Comparison of ENCODE assay signal across 8 cellular contexts in genomic region chr11:65116370-65117205, GRCh38. TPM values are rescaled to one million over a fixed set of nuclear protein-coding genes. Genes with fewer than 3 reads are reported as not detected.
DNase-seq lines count a peak whose midpoint lies in the region; ATAC-seq and TF ChIP-seq lines count a peak whose summit lies in the region.

No MANE protein-coding gene starts in this region.

- H3K27ac ChIP-seq in HEK293 (ENCODE audit: extremely low read depth, low read depth, low read length) (peak overlapping the region; percentile 78), brain microvascular endothelial cell (peak overlapping the region; percentile 85), left lung (peak overlapping the region; percentile 81 to 93)

- TF ChIP-seq CTCF in HEK293 (tag by site-specific recombination; IDR thresholded peaks at IDR 0.05), result no peak
- no peak for TF ChIP-seq CTCF in brain microvascular endothelial cell (IDR thresholded peaks at IDR 0.05; ENCODE audit: low read depth, low read length, missing control alignments)
- TF ChIP-seq CTCF in left lung (IDR thresholded peaks at IDR 0.05), result no peak

- DNase-seq in AG08395 (ENCODE audit: low spot score) (peak; percentile 28), T-cell (peak in 32 of 34 experiments; percentile 37 to 71 (median 62)), brain microvascular endothelial cell (no peak), left lung (peak in 1 of 2 donors; percentile 85), NK-92 (lab: John Stamatoyannopoulos, UW; ENCODE audit: unreplicated experiment) (no peak), UCSD-AML1 (lab: John Stamatoyannopoulos, UW; ENCODE audit: unreplicated experiment) (no peak)
- DNase-seq in stimulated activated CD4-positive, alpha-beta T cell treated with anti-CD3 and anti-CD28 coated beads, TNF-alpha, amount 100 ng/mL, for 48 hours (ENCODE audit: low read depth in 3 of 3), result peak in 2 of 3 donors; percentile 55 to 63

- no peaks in the 10 kb centered on the region for H3K9me3 Mint-ChIP-seq in T-cell

- H3K36me3 ChIP-seq in HEK293 (ENCODE audit: control insufficient read depth in 2 of 2, insufficient read depth in 1 of 2, low read length in 2 of 2) (peaks cover 3 to 62% of the 10 kb centered on the region in 2 experiments; a peak in 2 of 3 replicates), brain microvascular endothelial cell (replicated peaks) (peaks cover 38% of the 10 kb centered on the region), left lung (peaks cover 0 to 45% of the 10 kb centered on the region in 2 donors)

- CTCF ChIA-PET in HEK293 (lab: Yijun Ruan, JAX) (interaction anchor here (0.9 to 2.9 kb wide), 6 partner anchors 9 to 270 kb away, joined by 4 to 11 read pairs (median 5); partner anchors contain the start of gene CAPN1), T-cell (lab: Charles Lee) (no interaction called here)

- intact Hi-C loops in left lung (cut with DNase I), result no loop called here

- H3K9me3 ChIP-seq in HEK293 (ENCODE audit: control insufficient read depth, insufficient read depth, low read depth, low read length) (no peaks in the 10 kb centered on the region), left lung (no peaks in the 10 kb centered on the region)

- H3K4me1 ChIP-seq in HEK293 (ENCODE audit: control insufficient read depth, insufficient read depth, low read length) (peaks cover 6% of the 10 kb centered on the region), left lung (peaks cover 27 to 70% of the 10 kb centered on the region in 2 donors)

- H3K27me3 ChIP-seq in brain microvascular endothelial cell (replicated peaks), result no peaks in the 10 kb centered on the region
- peaks cover 0 to 15% of the 10 kb centered on the region in 2 donors for H3K27me3 ChIP-seq in left lung

- in situ Hi-C loops in brain microvascular endothelial cell (cut with HindIII; ENCODE audit: low pct_ligation_motif_present, low sequenced_read_pairs), result no loop called here

- H3K4me1 Mint-ChIP-seq in T-cell, result peaks cover 38 to 69% (median 61%) of the 10 kb centered on the region in 3 donors

- H3K27me3 Mint-ChIP-seq in T-cell, result no peaks in the 10 kb centered on the region

- POLR2A ChIA-PET in HEK293 (lab: Yijun Ruan, JAX), result interaction anchor here (1.1 to 1.8 kb wide), 8 partner anchors 14 to 338 kb away, joined by 3 to 8 read pairs (median 4); partner anchors contain the start of genes CAPN1, SF1 and VPS51
- POLR2A ChIA-PET in T-cell (lab: Charles Lee), result interaction anchor here in 1 of 2 donors (1.7 kb wide), 1 partner anchor 19 kb away, joined by 4 read pairs; no protein-coding TSS in a partner anchor

- peak; percentile 10 to 21 (median 14) for ATAC-seq in T-cell (replicated peaks in 1 of 4)
- ATAC-seq in left lung, result peak; percentile 11

- peak overlapping the region; percentile 90 to 92 for H3K27ac Mint-ChIP-seq in T-cell

- peaks cover 29% of the 10 kb centered on the region for H3K36me3 Mint-ChIP-seq in T-cell

- H3K4me3 Mint-ChIP-seq in T-cell, result peak overlapping the region; percentile 86 to 87 (median 86)

- H3K4me3 ChIP-seq in HEK293 (ENCODE audit: low read depth, low read length) (peak overlapping the region; percentile 67), brain microvascular endothelial cell (ENCODE audit: low read depth, low read length) (peak overlapping the region; percentile 87), left lung (peak overlapping the region; percentile 90 to 92)

TF ChIP-seq in HEK293, 187 proteins besides CTCF, POLR2A, EP300 and RAD21 (continues in another document):
- TF ChIP-seq HIC1 (tag by site-specific recombination; IDR thresholded peaks at IDR 0.05), result peak; percentile 64; the same call in 1 of the 2 replicates
- TF ChIP-seq REPIN1 (tag by site-specific recombination; IDR thresholded peaks at IDR 0.05; ENCODE audit: low read depth), result no peak
- peak; percentile 92 for TF ChIP-seq ZBTB26 (tag by site-specific recombination; optimal IDR thresholded peaks at IDR 0.05)
- no peak for TF ChIP-seq MZF1 (tag by site-specific recombination; IDR thresholded peaks at IDR 0.05; ENCODE audit: borderline replicate concordance)
- peak; percentile 32; the same call in 1 of the 2 replicates for TF ChIP-seq EGR2 (tag by site-specific recombination; IDR thresholded peaks at IDR 0.05; ENCODE audit: low read depth)
- no peak for TF ChIP-seq ZNF830 (tag by site-specific recombination; IDR thresholded peaks at IDR 0.05; ENCODE audit: low read depth)
- TF ChIP-seq PBX3 (CRISPR knock-in tag; IDR thresholded peaks at IDR 0.05), result no peak
- no peak for TF ChIP-seq ZFP69B (tag by site-specific recombination; IDR thresholded peaks at IDR 0.05)
- TF ChIP-seq ZNF146 (tag by site-specific recombination; IDR thresholded peaks at IDR 0.05), result no peak
- no peak for TF ChIP-seq ZSCAN30 (tag by site-specific recombination; IDR thresholded peaks at IDR 0.05)
- no peak for TF ChIP-seq ZNF133 (tag by site-specific recombination; IDR thresholded peaks at IDR 0.05)
- TF ChIP-seq ZNF513 (tag by site-specific recombination; IDR thresholded peaks at IDR 0.05), result no peak
- TF ChIP-seq ZNF629 (tag by site-specific recombination; IDR thresholded peaks at IDR 0.05), result no peak
- TF ChIP-seq GLI4 (tag by site-specific recombination; IDR thresholded peaks at IDR 0.05), result no peak
- no peak for TF ChIP-seq ZNF704 (tag by site-specific recombination; IDR thresholded peaks at IDR 0.05)
- TF ChIP-seq GFI1B (tag by site-specific recombination; IDR thresholded peaks at IDR 0.05), result no peak
- no peak for TF ChIP-seq OSR2 (tag by site-specific recombination; IDR thresholded peaks at IDR 0.05)
- TF ChIP-seq ZXDB (tag by site-specific recombination; IDR thresholded peaks at IDR 0.05), result peak; percentile 59
- no peak for TF ChIP-seq ZNF792 (tag by site-specific recombination; IDR thresholded peaks at IDR 0.05)

RNA-seq across cellular contexts. Expression of gene ZNHIT2, which starts 0.9 kb away (rescaled TPM):
- 10 to 100 TPM in 3 of 5 donors, 1 to 10 TPM in 2; 7.0 to 20.4 (median 18.1) TPM for total RNA-seq in T-cell
- 10 to 100 TPM in 1 of 2 donors, 1 to 10 TPM in 1; 8.0 to 10.6 TPM for total RNA-seq in left lung

RNA-seq across cellular contexts. Expression of gene TM7SF2, which starts 4.9 kb away (rescaled TPM):
- total RNA-seq in T-cell (10 to 100 TPM; 23.7 to 34.2 (median 28.6) TPM), left lung (10 to 100 TPM; 37.1 to 41.0 TPM)

RNA-seq across cellular contexts. Expression of gene FAU, which starts 5.3 kb away (rescaled TPM):
- 1,000 to 10,000 TPM; 1,477 to 1,924 (median 1,724) TPM for total RNA-seq in T-cell
- total RNA-seq in left lung, result 100 to 1,000 TPM; 621 to 685 TPM

RNA-seq across cellular contexts. Expression of gene MRPL49, which starts 5.5 kb away (rescaled TPM):
- total RNA-seq in T-cell, result 10 to 100 TPM; 48.3 to 58.8 (median 55.1) TPM
- total RNA-seq in left lung, result 10 to 100 TPM; 46.8 to 47.2 TPM

RNA-seq across cellular contexts. Expression of gene SYVN1, which starts 17.7 kb away (rescaled TPM):
- 10 to 100 TPM; 63.8 to 77.7 (median 68.8) TPM for total RNA-seq in T-cell
- total RNA-seq in left lung, result 10 to 100 TPM; 63.5 to 74.5 TPM

Comparison
In these comparisons a context has a peak if more than half of its experiments do, and no peak if none do; other contexts are left out.
1. DNase-seq: peak in AG08395 (single experiment), T-cell (32 of 34) and stimulated activated CD4-positive, alpha-beta T cell treated with anti-CD3 and anti-CD28 coated beads, TNF-alpha, amount 100 ng/mL, for 48 hours (2 of 3); none in brain microvascular endothelial cell (single experiment), NK-92 (single experiment) and UCSD-AML1 (single experiment).
2. Peak in every context shown above with its lines, with median percentiles within 50 percentile points of each other: H3K27ac ChIP-seq and H3K4me3 ChIP-seq.